In genomic region chr3:126524429-126524988, GRCh38 we compare ENCODE assay signal across 1 cellular context.
TF ChIP-seq lines count a peak whose summit lies in the region.

No MANE protein-coding gene starts in this region.

TF ChIP-seq in SK-N-SH treated with all-trans-retinoic acid at 6 μM for 48 hours, 23 proteins besides CTCF, POLR2A, EP300 and RAD21 (continued from another document):
- no peak for TF ChIP-seq PATZ1 (CRISPR knock-in tag; IDR thresholded peaks at IDR 0.05; ENCODE audit: borderline replicate concordance)
